ENCODE assay signal across 1 cellular context in the genomic region with DNA sequence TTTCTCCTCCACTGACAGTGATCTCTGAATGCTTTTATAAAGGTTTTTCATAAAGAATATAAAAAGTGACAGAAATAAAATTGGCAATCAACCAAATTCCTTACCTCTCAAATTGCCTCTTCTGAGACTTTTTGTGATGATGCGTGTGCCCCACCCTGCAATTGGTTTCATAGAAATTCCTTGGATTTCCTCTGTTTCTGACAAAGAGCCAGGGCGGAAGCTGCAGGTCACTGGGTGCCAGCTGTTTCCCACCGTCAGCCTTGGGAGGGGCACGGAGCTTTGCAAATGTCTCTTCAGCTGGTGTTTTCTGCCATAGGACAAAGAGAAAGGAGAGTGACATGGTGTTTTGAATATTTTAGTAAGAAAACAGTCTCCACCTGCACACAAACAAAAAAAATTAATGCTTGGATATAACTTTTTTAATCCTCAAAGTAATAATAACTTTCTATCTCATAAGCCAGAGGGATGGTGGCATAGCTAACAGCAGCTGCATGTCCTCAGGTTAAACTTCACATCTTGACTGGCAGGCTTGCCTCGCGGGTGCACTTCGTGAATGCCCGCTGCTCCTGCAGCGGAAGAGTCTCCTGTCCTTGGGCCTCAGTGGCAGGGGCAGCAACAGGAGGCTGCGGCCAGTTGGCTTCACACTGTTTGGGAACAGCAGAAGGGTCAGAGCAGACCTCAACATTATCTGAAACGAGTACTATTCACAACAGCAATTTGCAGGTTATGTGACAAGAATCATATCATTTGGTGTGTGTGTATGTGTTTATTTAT.
TF ChIP-seq lines count a peak whose summit lies in the region.

No MANE protein-coding gene starts in this region.

TF ChIP-seq in endothelial cell of umbilical vein, 7 proteins besides CTCF, POLR2A, EP300 and RAD21:
- TF ChIP-seq POLR2AphosphoS5 (IDR thresholded peaks at IDR 0.05; ENCODE audit: insufficient read depth, low read depth, low read length) (peak; percentile 55), FOS (IDR thresholded peaks at IDR 0.05; ENCODE audit: borderline replicate concordance, insufficient read depth, low read length) (no peak)
